In the genomic region with DNA sequence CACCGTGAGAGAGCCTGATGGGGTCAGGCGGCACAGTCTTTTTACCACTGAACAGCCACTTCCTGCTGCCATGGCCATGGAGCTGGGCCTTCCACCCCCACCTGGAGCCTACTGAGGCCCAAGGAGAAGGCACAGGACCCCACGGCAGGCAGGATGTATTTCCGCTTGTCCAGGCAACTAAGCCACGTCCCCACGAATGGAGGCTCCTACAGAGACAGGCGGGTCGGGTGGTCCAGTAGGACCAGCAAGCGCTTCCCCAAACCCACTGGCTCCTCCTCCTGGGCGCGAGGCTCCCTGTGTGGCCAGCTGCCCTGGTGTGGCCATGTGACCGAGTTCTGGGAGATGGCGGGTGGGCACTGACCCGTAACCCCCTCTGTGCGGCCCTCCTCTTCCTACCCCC, we compare ENCODE assay signal across 25 cellular contexts.
DNase-seq lines count a peak whose midpoint lies in the region; ATAC-seq, FAIRE-seq and TF ChIP-seq lines count a peak whose summit lies in the region.
"Had no signal": no experiment of that assay in that cellular context is flagged by ENCODE, and none has a peak within 500 bp of the region (broad histone marks: within the 10 kb centered on the region; RNA-seq: fewer than 3 reads in every experiment).

No MANE protein-coding gene starts in this region.

- no peaks in the 10 kb centered on the region for H3K27me3 ChIP-seq in osteoblast (ENCODE audit: insufficient read depth, low read length)
- H3K27me3 ChIP-seq: brain microvascular endothelial cell, foreskin keratinocyte, heart right ventricle, vagina had no signal

- no peak overlapping the region for H3K4me2 ChIP-seq in osteoblast (ENCODE audit: insufficient read depth, low read length)

- H3K36me3 ChIP-seq in osteoblast (ENCODE audit: insufficient read depth, low read length): no peaks in the 10 kb centered on the region
- H3K36me3 ChIP-seq: brain microvascular endothelial cell, SJCRH30 had no signal

- no peaks in the 10 kb centered on the region for H3K9me3 Mint-ChIP-seq in activated T-cell treated with anti-CD3 and anti-CD28 coated beads, Interleukin-2, amount 50 U/mL, for 72 hours
- H3K9me3 Mint-ChIP-seq in activated naive CD4-positive, alpha-beta T cell treated with anti-CD3 and anti-CD28 coated beads, Interleukin-2, amount 50 U/mL, for 72 hours: no peaks in the 10 kb centered on the region

- H4K20me1 ChIP-seq in osteoblast (ENCODE audit: insufficient read depth, low read length): no peaks in the 10 kb centered on the region

- TF ChIP-seq CTCF in osteoblast (IDR thresholded peaks at IDR 0.05; ENCODE audit: extremely low read depth, low read depth, low read length): no peak

- H3K27ac Mint-ChIP-seq in activated T-cell treated with anti-CD3 and anti-CD28 coated beads, Interleukin-2, amount 50 U/mL, for 72 hours: peak overlapping the region; percentile 9
- H3K27ac Mint-ChIP-seq in activated naive CD4-positive, alpha-beta T cell treated with anti-CD3 and anti-CD28 coated beads, Interleukin-2, amount 50 U/mL, for 72 hours: peak overlapping the region; percentile 69 to 77

- no peak for FAIRE-seq in GM12892 (lab: Jason Lieb, UNC)
- FAIRE-seq: RCC 7860 had no signal

- no peak for ATAC-seq in activated T-cell treated with anti-CD3 and anti-CD28 coated beads, Interleukin-2, amount 50 U/mL, for 72 hours (replicated peaks in 1 of 2)
- no peak for ATAC-seq in activated naive CD4-positive, alpha-beta T cell treated with anti-CD3 and anti-CD28 coated beads, Interleukin-2, amount 50 U/mL, for 72 hours
- no peak for ATAC-seq in HG02970 (IDR thresholded peaks at IDR 0.05; ENCODE audit: low FRiP score, unreplicated experiment)
- ATAC-seq: esophagus mucosa, foreskin keratinocyte, heart right ventricle had no signal

- no peak overlapping the region for H2AFZ ChIP-seq in osteoblast (ENCODE audit: low read length)

- H3K4me3 Mint-ChIP-seq in activated T-cell treated with anti-CD3 and anti-CD28 coated beads, Interleukin-2, amount 50 U/mL, for 72 hours: no peak overlapping the region

- peaks cover 10 to 27% of the 10 kb centered on the region in 2 donors for H3K36me3 Mint-ChIP-seq in activated T-cell treated with anti-CD3 and anti-CD28 coated beads, Interleukin-2, amount 50 U/mL, for 72 hours (ENCODE audit: insufficient read depth in 2 of 2)
- peaks cover 20 to 47% of the 10 kb centered on the region in 2 donors for H3K36me3 Mint-ChIP-seq in activated naive CD4-positive, alpha-beta T cell treated with anti-CD3 and anti-CD28 coated beads, Interleukin-2, amount 50 U/mL, for 72 hours

- no peak overlapping the region for H3K27ac ChIP-seq in osteoblast (ENCODE audit: low read depth, low read length)
- H3K27ac ChIP-seq: brain microvascular endothelial cell, C4-2B, foreskin keratinocyte, heart right ventricle, SJCRH30, thoracic aorta had no signal

- peak; percentile 45; the same call in 1 of the 2 replicates for TF ChIP-seq POLR2A in GM12892 (IDR thresholded peaks at IDR 0.05; ENCODE audit: low read depth, low read length)

- H3K4me3 ChIP-seq in osteoblast (ENCODE audit: insufficient read depth, low read length): no peak overlapping the region
- H3K4me3 ChIP-seq: heart right ventricle, SJCRH30, thoracic aorta, vagina had no signal

- DNase-seq in activated T-cell treated with anti-CD3 and anti-CD28 coated beads, Interleukin-2, amount 50 U/mL, for 72 hours: no peak
- DNase-seq in activated T-cell treated with anti-CD3 and anti-CD28 coated beads for 4 hours (no peak), GM12892 (ENCODE audit: insufficient read length) (no peak), osteoblast (ENCODE audit: insufficient read length, low spot score, missing footprints) (peak; percentile 44), NCI-H1048 (lab: John Stamatoyannopoulos, UW) (no peak)
- no peak for DNase-seq in activated naive CD4-positive, alpha-beta T cell treated with anti-CD3 and anti-CD28 coated beads, Interleukin-2, amount 50 U/mL, for 72 hours (ENCODE audit: low spot score in 2 of 2)
- no peak for DNase-seq in stimulated activated naive CD4-positive, alpha-beta T cell treated with Interleukin-2 at 50 U/mL for 16 hours (lab: John Stamatoyannopoulos, UW)
- DNase-seq: activated CD4-positive, alpha-beta T cell treated with anti-CD3 and anti-CD28 coated beads for 48 hours; brain microvascular endothelial cell; effector memory CD4-positive, alpha-beta T cell; foreskin keratinocyte; heart right ventricle; mammary epithelial cell; NCI-H1105; NCI-H2029 treated with DMSO at 0.1 percent for 48 hours; NCI-H2227 treated with DMSO at 0.1 percent for 48 hours; NCI-H69; nucleus accumbens; SJCRH30 had no signal

- H3K4me1 ChIP-seq in osteoblast (ENCODE audit: insufficient read depth, low read length): no peaks in the 10 kb centered on the region
- H3K4me1 ChIP-seq: foreskin keratinocyte, SJCRH30 had no signal

- no peaks in the 10 kb centered on the region for H3K79me2 ChIP-seq in osteoblast (ENCODE audit: insufficient read depth, low read length)

- no peaks in the 10 kb centered on the region for H3K9me3 ChIP-seq in osteoblast (ENCODE audit: low read depth, low read length)
- H3K9me3 ChIP-seq: heart right ventricle, SJCRH30, thoracic aorta, vagina had no signal

- peaks cover 55% of the 10 kb centered on the region for H3K4me1 Mint-ChIP-seq in activated T-cell treated with anti-CD3 and anti-CD28 coated beads, Interleukin-2, amount 50 U/mL, for 72 hours (ENCODE audit: low read depth)

- H3K27me3 Mint-ChIP-seq in activated T-cell treated with anti-CD3 and anti-CD28 coated beads, Interleukin-2, amount 50 U/mL, for 72 hours (ENCODE audit: low read depth): no peaks in the 10 kb centered on the region
